13 cellular contexts compared by ENCODE assay signal in the genomic region with DNA sequence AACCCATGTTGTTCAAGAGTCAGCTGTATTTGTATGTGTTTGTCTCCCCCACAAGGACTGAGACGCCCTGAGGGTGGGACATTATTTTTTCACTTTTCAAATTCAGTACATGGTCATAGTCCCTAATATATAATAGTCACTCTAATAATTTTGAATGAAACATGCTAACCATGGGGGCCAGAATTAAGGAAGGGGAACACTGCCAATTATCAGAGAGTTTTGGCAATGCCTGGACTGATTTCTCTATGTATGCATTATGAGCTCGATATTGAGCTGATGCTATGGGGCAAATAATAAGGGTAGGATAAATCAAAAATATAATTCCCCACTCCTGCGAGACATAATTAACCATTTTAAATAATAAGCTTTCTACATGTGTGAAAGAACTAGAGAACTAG.
"Had no signal": no experiment of that assay in that cellular context is flagged by ENCODE, and none has a peak within 500 bp of the region (broad histone marks: within the 10 kb centered on the region; RNA-seq: fewer than 3 reads in every experiment).

No MANE protein-coding gene starts in this region.

- H3K27me3 ChIP-seq: adrenal gland, cardiac muscle cell, esophagus muscularis mucosa, hepatocyte, upper lobe of left lung had no signal

- ATAC-seq: left lobe of liver; right cardiac atrium; stimulated activated naive CD8-positive, alpha-beta T cell treated with anti-CD3 and anti-CD28 coated beads, Interleukin-15, amount 100 ng/mL, for 72 hours had no signal

- H3K4me1 ChIP-seq: upper lobe of left lung had no signal

- H3K4me3 ChIP-seq: adrenal gland, cardiac muscle cell, esophagus muscularis mucosa, hepatocyte, upper lobe of left lung had no signal

- H3K4me2 ChIP-seq: hepatocyte had no signal

- H3K36me3 ChIP-seq: adrenal gland, cardiac muscle cell, esophagus muscularis mucosa, upper lobe of left lung had no signal

- H2AFZ ChIP-seq: hepatocyte had no signal

- H3K9me3 ChIP-seq: adrenal gland, esophagus muscularis mucosa, upper lobe of left lung had no signal

- DNase-seq: activated CD4-positive, alpha-beta T cell treated with anti-CD3 and anti-CD28 coated beads, Interleukin-2, amount 50 U/mL, for 4 hours; activated gamma-delta T cell; adrenal gland; effector CD8-positive, alpha-beta T cell; right cardiac atrium; small intestine; stimulated activated CD4-positive, alpha-beta T cell treated with anti-CD3 and anti-CD28 coated beads, Interleukin-4, amount 100 ng/mL, for 1 hour; stimulated activated naive CD8-positive, alpha-beta T cell treated with anti-CD3 and anti-CD28 coated beads, Interleukin-15, amount 100 ng/mL, for 72 hours; upper lobe of left lung had no signal

- H3K27ac ChIP-seq: adrenal gland, cardiac muscle cell, esophagus muscularis mucosa, hepatocyte, upper lobe of left lung had no signal

- H3K79me2 ChIP-seq: hepatocyte had no signal
